14 cellular contexts compared by ENCODE assay signal in genomic region chr10:42974693-42975002, GRCh38.
"Had no signal": no experiment of that assay in that cellular context is flagged by ENCODE, and none has a peak within 500 bp of the region (broad histone marks: within the 10 kb centered on the region; RNA-seq: fewer than 3 reads in every experiment).

No MANE protein-coding gene starts in this region.

- H3K9ac ChIP-seq: parathyroid adenoma had no signal

- H3K9me3 ChIP-seq: ascending aorta, mucosa of descending colon, upper lobe of left lung had no signal

- H3K4me3 ChIP-seq: ascending aorta, coronary artery, mucosa of descending colon, upper lobe of left lung had no signal

- H3K27me3 ChIP-seq: ascending aorta, upper lobe of left lung had no signal

- H3K4me1 ChIP-seq: ascending aorta, parathyroid adenoma, upper lobe of left lung had no signal

- H3K27ac ChIP-seq: ascending aorta, coronary artery, parathyroid adenoma, upper lobe of left lung had no signal

- DNase-seq: activated T-cell treated with anti-CD3 and anti-CD28 coated beads for 4 hours; erythroblast; foreskin melanocyte; left ventricle myocardium superior; naive B cell; stimulated activated CD4-positive, alpha-beta T cell treated with anti-CD3 and anti-CD28 coated beads, Interleukin-4, amount 100 ng/mL, for 4 hours; T-helper 9 cell had no signal

- ATAC-seq: activated CD4-positive, CD25-positive, alpha-beta regulatory T cell treated with anti-CD3 and anti-CD28 coated beads, Interleukin-2, amount 50 U/mL, for 24 hours; left ventricle myocardium superior; mucosa of descending colon; SK-N-SH treated with all-trans-retinoic acid at 6 μM for 48 hours had no signal

- H3K36me3 ChIP-seq: ascending aorta, upper lobe of left lung had no signal
